10 cellular contexts compared by ENCODE assay signal in genomic region chr10:92839191-92840085, GRCh38. TPM values are rescaled to one million over a fixed set of nuclear protein-coding genes. Genes with fewer than 3 reads are reported as not detected.
DNase-seq lines count a peak whose midpoint lies in the region; ATAC-seq, FAIRE-seq and TF ChIP-seq lines count a peak whose summit lies in the region.
"Had no signal": no experiment of that assay in that cellular context is flagged by ENCODE, and none has a peak within 500 bp of the region (broad histone marks: within the 10 kb centered on the region; RNA-seq: fewer than 3 reads in every experiment).

No MANE protein-coding gene starts in this region.

- TF ChIP-seq CTCF in RWPE2 (IDR thresholded peaks at IDR 0.05; ENCODE audit: poor library complexity, severe bottlenecking) (peak; percentile 17), kidney (IDR thresholded peaks at IDR 0.05; ENCODE audit: borderline replicate concordance, extremely low read depth, insufficient read depth) (peak; percentile 8)

- H3K27ac Mint-ChIP-seq in activated naive CD8-positive, alpha-beta T cell treated with anti-CD3 and anti-CD28 coated beads, Interleukin-2, amount 50 U/mL, for 24 hours = no peak overlapping the region

- peak; percentile 29 for DNase-seq in activated gamma-delta T cell treated with Interleukin-2 at 50 U/mL for 16 hours
- no peak for DNase-seq in activated gamma-delta T cell (lab: John Stamatoyannopoulos, UW)
- no peak for DNase-seq in RWPE2 (ENCODE audit: low spot score)
- peak; percentile 73 for DNase-seq in activated naive CD8-positive, alpha-beta T cell treated with anti-CD3 and anti-CD28 coated beads, Interleukin-2, amount 50 U/mL, for 24 hours
- peak; percentile 80 for DNase-seq in kidney
- peak in 5 of 6 experiments; percentile 4 to 15 (median 8) for DNase-seq in stimulated activated naive CD4-positive, alpha-beta T cell (lab: John Stamatoyannopoulos, UW)
- DNase-seq in HCEC 1CT = no peak

- H3K4me1 ChIP-seq in RWPE2 (ENCODE audit: insufficient read depth, poor library complexity, severe bottlenecking) (peaks cover 4% of the 10 kb centered on the region), kidney (ENCODE audit: control insufficient read depth in 1 of 2, insufficient read depth in 1 of 2, low read depth in 1 of 2, low read length in 2 of 2) (no peaks in the 10 kb centered on the region)

- H3K27me3 ChIP-seq in RWPE2 (ENCODE audit: insufficient read depth, poor library complexity, severe bottlenecking) = no peaks in the 10 kb centered on the region
- H3K27me3 ChIP-seq: tibial nerve had no signal

- H3K9me3 ChIP-seq in RWPE2 (ENCODE audit: severe bottlenecking) (no peaks in the 10 kb centered on the region), kidney (ENCODE audit: control insufficient read depth in 1 of 2, low read length in 2 of 2) (no peaks in the 10 kb centered on the region)
- H3K9me3 ChIP-seq: tibial nerve had no signal

- no peak for FAIRE-seq in kidney (lab: Jason Lieb, UNC)
- FAIRE-seq: colon had no signal

- no peak overlapping the region for H3K4me3 Mint-ChIP-seq in activated naive CD8-positive, alpha-beta T cell treated with anti-CD3 and anti-CD28 coated beads, Interleukin-2, amount 50 U/mL, for 24 hours

- no peaks in the 10 kb centered on the region for H3K9me3 Mint-ChIP-seq in activated naive CD8-positive, alpha-beta T cell treated with anti-CD3 and anti-CD28 coated beads, Interleukin-2, amount 50 U/mL, for 24 hours

- intact Hi-C loops in kidney (cut with DNase I) = no loop called here

- H3K9ac ChIP-seq in kidney (ENCODE audit: low read length in 2 of 2) = no peak overlapping the region

- ATAC-seq in RWPE2 (ENCODE audit: low read depth) = no peak
- ATAC-seq in activated naive CD8-positive, alpha-beta T cell treated with anti-CD3 and anti-CD28 coated beads, Interleukin-2, amount 50 U/mL, for 24 hours = no peak
- ATAC-seq in HG03175 (IDR thresholded peaks at IDR 0.05; ENCODE audit: unreplicated experiment) = no peak

- no peak overlapping the region for H3K4me3 ChIP-seq in RWPE2 (ENCODE audit: severe bottlenecking)
- H3K4me3 ChIP-seq in kidney (ENCODE audit: low read length in 2 of 2) = no peak overlapping the region
- H3K4me3 ChIP-seq: tibial nerve had no signal

- H3K36me3 Mint-ChIP-seq in activated naive CD8-positive, alpha-beta T cell treated with anti-CD3 and anti-CD28 coated beads, Interleukin-2, amount 50 U/mL, for 24 hours (ENCODE audit: low read depth) = no peaks in the 10 kb centered on the region

- H3K27ac ChIP-seq in RWPE2 (ENCODE audit: poor library complexity, severe bottlenecking) (no peak overlapping the region), kidney (ENCODE audit: low read depth in 2 of 2, low read length in 2 of 2) (peak overlapping the region in 1 of 2 donors; percentile 59)

- H3K36me3 ChIP-seq in RWPE2 (ENCODE audit: low read depth) (no peaks in the 10 kb centered on the region), kidney (ENCODE audit: control insufficient read depth in 1 of 2, insufficient read depth in 2 of 2, low read length in 2 of 2) (no peaks in the 10 kb centered on the region)
- H3K36me3 ChIP-seq: tibial nerve had no signal

- H3K4me1 Mint-ChIP-seq in activated naive CD8-positive, alpha-beta T cell treated with anti-CD3 and anti-CD28 coated beads, Interleukin-2, amount 50 U/mL, for 24 hours = peaks cover 3% of the 10 kb centered on the region

- H3K27me3 Mint-ChIP-seq in activated naive CD8-positive, alpha-beta T cell treated with anti-CD3 and anti-CD28 coated beads, Interleukin-2, amount 50 U/mL, for 24 hours = no peaks in the 10 kb centered on the region

RNA-seq across cellular contexts. Expression of gene EXOC6, which starts 8.9 kb away (rescaled TPM):
- total RNA-seq in kidney = 17.0 TPM
- polyA plus RNA-seq in kidney (ENCODE audit: insufficient read depth, low read depth, low replicate concordance) = 9.5 TPM

Comparison
In these comparisons a context has a peak if more than half of its experiments do, and no peak if none do; other contexts are left out.
1. DNase-seq: peak in activated gamma-delta T cell treated with Interleukin-2 at 50 U/mL for 16 hours (single experiment), activated naive CD8-positive, alpha-beta T cell treated with anti-CD3 and anti-CD28 coated beads, Interleukin-2, amount 50 U/mL, for 24 hours (single experiment), kidney (single experiment) and stimulated activated naive CD4-positive, alpha-beta T cell (5 of 6); none in activated gamma-delta T cell (single experiment), RWPE2 (single experiment) and HCEC 1CT (single experiment).